Comparison of ENCODE assay signal across 27 cellular contexts in genomic region chr19:53388904-53389303, GRCh38.
"Had no signal": no experiment of that assay in that cellular context is flagged by ENCODE, and none has a peak within 500 bp of the region (broad histone marks: within the 10 kb centered on the region; RNA-seq: fewer than 3 reads in every experiment).

No MANE protein-coding gene starts in this region.

- H3K9me3 ChIP-seq: right atrium auricular region had no signal

- H3K27ac ChIP-seq: brain microvascular endothelial cell, epithelial cell of prostate, esophagus squamous epithelium, right atrium auricular region, spleen, tibial nerve had no signal

- H3K27me3 Mint-ChIP-seq: activated B cell treated with CpG ODN at 0.5 μM for 24 hours; activated CD8-positive, alpha-beta T cell treated with anti-CD3 and anti-CD28 coated beads for 36 hours; activated naive CD8-positive, alpha-beta T cell; memory B cell had no signal

- FAIRE-seq: astrocyte, colon, frontal cortex, kidney had no signal

- H3K36me3 ChIP-seq: brain microvascular endothelial cell, right atrium auricular region had no signal

- H3K4me3 ChIP-seq: esophagus squamous epithelium, right atrium auricular region, spleen, tibial nerve had no signal

- ATAC-seq: activated CD8-positive, alpha-beta T cell treated with anti-CD3 and anti-CD28 coated beads for 36 hours; left colon; natural killer cell had no signal

- DNase-seq: activated B cell treated with CpG ODN at 0.5 μM for 24 hours; activated CD4-positive, alpha-beta T cell treated with anti-CD3 and anti-CD28 coated beads, Interleukin-2, amount 50 U/mL, for 1 hour; activated CD8-positive, alpha-beta T cell treated with anti-CD3 and anti-CD28 coated beads for 36 hours; activated naive CD4-positive, alpha-beta T cell; activated T-cell treated with anti-CD3 and anti-CD28 coated beads, Interleukin-2, amount 50 U/mL, for 48 hours; amniotic stem cell; caudate nucleus; dermis blood vessel endothelial cell; effector CD4-positive, alpha-beta T cell; esophagus squamous epithelium; kidney; left colon; midbrain; natural killer cell; spleen; stimulated activated naive CD4-positive, alpha-beta T cell; T-helper 1 cell had no signal

- H3K4me3 Mint-ChIP-seq: activated B cell treated with CpG ODN at 0.5 μM for 24 hours; activated CD8-positive, alpha-beta T cell treated with anti-CD3 and anti-CD28 coated beads for 36 hours; activated naive CD8-positive, alpha-beta T cell; memory B cell; natural killer cell; T-helper 2 cell treated with Interferon-gamma antibody and Interleukin-4, amounts not matched to agents 5 μg/mL and 100 μg/mL, for 36 hours had no signal

- H3K27me3 ChIP-seq: brain microvascular endothelial cell, esophagus squamous epithelium, right atrium auricular region, spleen, tibial nerve had no signal

- H3K27ac Mint-ChIP-seq: activated B cell treated with CpG ODN at 0.5 μM for 24 hours; activated CD8-positive, alpha-beta T cell treated with anti-CD3 and anti-CD28 coated beads for 36 hours; activated naive CD8-positive, alpha-beta T cell; memory B cell; natural killer cell; T-helper 2 cell treated with Interferon-gamma antibody and Interleukin-4, amounts not matched to agents 5 μg/mL and 100 μg/mL, for 36 hours had no signal
